Comparison of ENCODE assay signal across 8 cellular contexts in genomic region chr14:71932229-71932951, GRCh38. TPM values are rescaled to one million over a fixed set of nuclear protein-coding genes. Genes with fewer than 3 reads are reported as not detected.
DNase-seq lines count a peak whose midpoint lies in the region; ATAC-seq, FAIRE-seq and TF ChIP-seq lines count a peak whose summit lies in the region.

TSS of gene RGS6 (plus strand) at chr14:71932429.

- H3K4me2 ChIP-seq in HepG2 (ENCODE audit: low read depth, low read length) = peak within 1 kb of the TSS; percentile 57; the same call in 1 of the 2 replicates

- POLR2A ChIA-PET in HepG2 (lab: Yijun Ruan, JAX) = no interaction called here

- intact Hi-C loops in HepG2 (cut with micrococcal nuclease; ENCODE audit: unreplicated experiment) = no loop called here

- peak; percentile 98 for ATAC-seq in HepG2
- ATAC-seq in stimulated activated naive CD8-positive, alpha-beta T cell treated with anti-CD3 and anti-CD28 coated beads, Interleukin-15, amount 100 ng/mL, for 72 hours = peak; percentile 90
- ATAC-seq in HG03135 (IDR thresholded peaks at IDR 0.05; ENCODE audit: unreplicated experiment) = no peak

- 29% methylated on average over 26 of the region's 92 CpGs for WGBS in HepG2 (ENCODE audit: low lambda C conversion rate)

- H3K4me3 Mint-ChIP-seq in stimulated activated naive CD8-positive, alpha-beta T cell treated with anti-CD3 and anti-CD28 coated beads, Interleukin-15, amount 100 ng/mL, for 72 hours = peak within 1 kb of the TSS; percentile 59 to 70

- peak within 1 kb of the TSS; percentile 16 for H3K4me3 ChIP-seq in bronchial epithelial cell (ENCODE audit: low read depth, low read length)
- H3K4me3 ChIP-seq in HepG2 (replicated peaks in 1 of 3; ENCODE audit: insufficient read depth in 1 of 3, low read depth in 2 of 3, low read length in 3 of 3) = peak within 1 kb of the TSS in 1 of 3 experiments; percentile 43; a peak in 1 of 6 replicates

- peaks cover 12% of the 10 kb centered on the region for H3K27me3 ChIP-seq in bronchial epithelial cell (ENCODE audit: control insufficient read depth, insufficient read depth, low read length)
- peaks cover 1 to 25% of the 10 kb centered on the region in 2 experiments; a peak in 3 of 5 replicates for H3K27me3 ChIP-seq in HepG2 (ENCODE audit: control insufficient read depth in 1 of 2, insufficient read depth in 2 of 2, low read length in 2 of 2)

- H3K27ac ChIP-seq in 22Rv1 = no peak within 1 kb of the TSS
- no peak within 1 kb of the TSS for H3K27ac ChIP-seq in HepG2 (ENCODE audit: extremely low read length, insufficient read depth, low read length)

- no peaks in the 10 kb centered on the region for H3K9me3 Mint-ChIP-seq in stimulated activated naive CD8-positive, alpha-beta T cell treated with anti-CD3 and anti-CD28 coated beads, Interleukin-15, amount 100 ng/mL, for 72 hours

- H3K4me1 Mint-ChIP-seq in stimulated activated naive CD8-positive, alpha-beta T cell treated with anti-CD3 and anti-CD28 coated beads, Interleukin-15, amount 100 ng/mL, for 72 hours = peaks cover 19% of the 10 kb centered on the region

- in situ Hi-C loops in HepG2 (cut with HindIII; ENCODE audit: extremely low pct_ligation_motif_present, low pct_unique_long_range_greater_than_20kb) = no loop called here

- TF ChIP-seq CTCF in 22Rv1 (IDR thresholded peaks at IDR 0.05) (peak; percentile 84), GM12872 (IDR thresholded peaks at IDR 0.05; ENCODE audit: insufficient read depth, low read depth, low read length) (peak; percentile 33; the same call in 1 of the 3 replicates), bronchial epithelial cell (IDR thresholded peaks at IDR 0.05; ENCODE audit: insufficient read depth, low read length, severe bottlenecking) (peak; percentile 31), HepG2 (CRISPR knock-in tag; IDR thresholded peaks at IDR 0.05) (peak; percentile 35)

- CTCF ChIA-PET in HepG2 (lab: Yijun Ruan, JAX; ENCODE audit: low intra/inter-chr PET ratio, low total read pairs) = no interaction called here

- H3K9ac ChIP-seq in HepG2 (ENCODE audit: insufficient read depth, low read depth, low read length) = no peak within 1 kb of the TSS

- BruUV-seq in HepG2 (replicated peaks; lab: Mats Ljungman, UMichigan) = no TSS peak

- no peaks in the 10 kb centered on the region for H3K4me1 ChIP-seq in HepG2 (ENCODE audit: insufficient read depth, low read length)

- peak; percentile 54; the same call in 1 of the 2 replicates for TF ChIP-seq RAD21 in HepG2 (CRISPR knock-in tag; IDR thresholded peaks at IDR 0.05)

- no peak within 1 kb of the TSS for H3K27ac Mint-ChIP-seq in stimulated activated naive CD8-positive, alpha-beta T cell treated with anti-CD3 and anti-CD28 coated beads, Interleukin-15, amount 100 ng/mL, for 72 hours

- H3K36me3 ChIP-seq in bronchial epithelial cell (ENCODE audit: control insufficient read depth, insufficient read depth, low read length) (no peaks in the 10 kb centered on the region), HepG2 (replicated peaks in 1 of 2; ENCODE audit: control insufficient read depth in 1 of 2, insufficient read depth in 2 of 2, low read length in 2 of 2) (no peaks in the 10 kb centered on the region)

- TF ChIP-seq POLR2A in HepG2 (IDR thresholded peaks at IDR 0.05; ENCODE audit: insufficient read depth in 1 of 2, low read depth in 2 of 2, low read length in 2 of 2) = no peak

- H3K27me3 Mint-ChIP-seq in stimulated activated naive CD8-positive, alpha-beta T cell treated with anti-CD3 and anti-CD28 coated beads, Interleukin-15, amount 100 ng/mL, for 72 hours = peaks cover 62% of the 10 kb centered on the region

- no peaks in the 10 kb centered on the region for H4K20me1 ChIP-seq in HepG2 (ENCODE audit: insufficient read depth, low read length)

- no peaks in the 10 kb centered on the region for H3K9me3 ChIP-seq in HepG2 (ENCODE audit: low read length)

- H3K79me2 ChIP-seq in HepG2 (ENCODE audit: insufficient read depth, low read length) = no peaks in the 10 kb centered on the region

- DNase-seq in NCI-H69 (lab: John Stamatoyannopoulos, UW) (peak; percentile 84), bronchial epithelial cell (ENCODE audit: low read depth) (peak; percentile 34), HepG2 (ENCODE audit: low spot score) (peak; percentile 1), NCI-H2196 (lab: John Stamatoyannopoulos, UW; ENCODE audit: unreplicated experiment) (no peak)
- peak; percentile 52 to 53 for DNase-seq in stimulated activated naive CD8-positive, alpha-beta T cell treated with anti-CD3 and anti-CD28 coated beads, Interleukin-15, amount 100 ng/mL, for 72 hours

- FAIRE-seq in bronchial epithelial cell (lab: Jason Lieb, UNC) = no peak
- FAIRE-seq in HepG2 (lab: Jason Lieb, UNC) = no peak

- no peak within 1 kb of the TSS for H2AFZ ChIP-seq in HepG2 (ENCODE audit: low read length)

- TF ChIP-seq EP300 in HepG2 (IDR thresholded peaks at IDR 0.05; ENCODE audit: low read depth in 2 of 2, low read length in 2 of 2) = no peak
- TF ChIP-seq EP300 in HepG2 (CRISPR knock-in tag; IDR thresholded peaks at IDR 0.05; ENCODE audit: borderline replicate concordance) = no peak

TF ChIP-seq in HepG2, 621 proteins besides CTCF, POLR2A, EP300 and RAD21 (continues in another document):
- TF ChIP-seq ZNF362 (CRISPR knock-in tag; IDR thresholded peaks at IDR 0.05; ENCODE audit: borderline replicate concordance) (no peak), STAG1 (CRISPR knock-in tag; IDR thresholded peaks at IDR 0.05) (peak; percentile 30; the same call in 1 of the 2 replicates), MAX (IDR thresholded peaks at IDR 0.05) (peak; percentile 49; the same call in 1 of the 2 replicates), ESRRA (CRISPR knock-in tag; IDR thresholded peaks at IDR 0.05; ENCODE audit: low read depth) (no peak), ZNF253 (CRISPR knock-in tag; IDR thresholded peaks at IDR 0.05; ENCODE audit: borderline replicate concordance) (no peak)
- TF ChIP-seq, protein P1, sequence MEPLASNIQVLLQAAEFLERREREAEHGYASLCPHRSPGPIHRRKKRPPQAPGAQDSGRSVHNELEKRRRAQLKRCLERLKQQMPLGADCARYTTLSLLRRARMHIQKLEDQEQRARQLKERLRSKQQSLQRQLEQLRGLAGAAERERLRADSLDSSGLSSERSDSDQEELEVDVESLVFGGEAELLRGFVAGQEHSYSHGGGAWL (CRISPR knock-in tag; IDR thresholded peaks at IDR 0.05) = no peak

RNA-seq across cellular contexts. Expression of gene RGS6, which starts in this region (rescaled TPM):
- total RNA-seq in bronchial epithelial cell = not detected in 2 replicates
- total RNA-seq in HepG2 (2016; rRNA removed; fragmentation: Illumina TruSeq; extraction: Trizol) = not detected in 2 replicates
- total RNA-seq in HepG2 (2016; cell fraction: cytosol; rRNA removed; fragmentation: Illumina TruSeq; extraction: Trizol; ENCODE audit: low read depth) = not detected in 2 replicates
- total RNA-seq in HepG2 (2016; cell fraction: insoluble cytoplasmic fraction; rRNA removed; fragmentation: Illumina TruSeq; extraction: Trizol) = not detected in 2 replicates
- not detected in 2 replicates for total RNA-seq in HepG2 (2016; cell fraction: membrane; rRNA removed; fragmentation: Illumina TruSeq; extraction: Trizol)
- not detected in 2 replicates for total RNA-seq in HepG2 (2016; cell fraction: nucleus; rRNA removed; fragmentation: Illumina TruSeq; extraction: Trizol)
- not detected in 2 replicates for polyA plus RNA-seq in HepG2 (2011; rRNA removed)
- not detected in 2 replicates for polyA plus RNA-seq in HepG2 (2011; cell fraction: cytosol; rRNA removed)
- polyA plus RNA-seq in HepG2 (2011; cell fraction: nucleus; rRNA removed) = not detected in 2 replicates
- not detected in 2 replicates for polyA plus RNA-seq in HepG2 (2012)
- not detected in 2 replicates for polyA plus RNA-seq in HepG2 (2016; cell fraction: cytosol; fragmentation: Illumina TruSeq; extraction: Trizol; ENCODE audit: low read depth)
- polyA plus RNA-seq in HepG2 (2016; cell fraction: insoluble cytoplasmic fraction; fragmentation: Illumina TruSeq; extraction: Trizol; ENCODE audit: low read depth) = not detected in 2 replicates
- not detected in 2 replicates for polyA plus RNA-seq in HepG2 (2016; cell fraction: membrane; fragmentation: Illumina TruSeq; extraction: Trizol; ENCODE audit: low read depth)
- not detected in 2 replicates for polyA plus RNA-seq in HepG2 (2016; cell fraction: nucleus; fragmentation: Illumina TruSeq; extraction: Trizol; ENCODE audit: insufficient read depth, low read depth)
- not detected in 2 replicates for polyA minus RNA-seq in HepG2 (2011; rRNA and poly(A)+ RNA removed; ENCODE audit: low replicate concordance)
- polyA minus RNA-seq in HepG2 (2011; cell fraction: cytosol; rRNA and poly(A)+ RNA removed) = not detected in 2 replicates
- not detected in 2 replicates for polyA minus RNA-seq in HepG2 (2011; cell fraction: nucleus; rRNA and poly(A)+ RNA removed)

Comparison
In these comparisons a context has a peak if more than half of its experiments do, and no peak if none do; other contexts are left out.
1. Peak in DNase-seq and H3K4me3 ChIP-seq in bronchial epithelial cell; RNA of the gene not detected or under 1 TPM.
2. Peak in DNase-seq, ATAC-seq and H3K4me2 ChIP-seq in HepG2; RNA of the gene not detected or under 1 TPM.
3. CTCF ChIP-seq: peak in every context shown above with its lines; median percentile 84 in 22Rv1; 35 in HepG2; 33 in GM12872; 31 in bronchial epithelial cell.